19 cellular contexts compared by ENCODE assay signal in genomic region chr10:126910196-126910595, GRCh38. TPM values are rescaled to one million over a fixed set of nuclear protein-coding genes. Genes with fewer than 3 reads are reported as not detected.
"Had no signal": no experiment of that assay in that cellular context is flagged by ENCODE, and none has a peak within 500 bp of the region (broad histone marks: within the 10 kb centered on the region; RNA-seq: fewer than 3 reads in every experiment).

No MANE protein-coding gene starts in this region.

- DNase-seq: cerebellar nuclear complex; effector memory CD8-positive, alpha-beta T cell; erythroblast; glutamatergic neuron; immature natural killer cell; kidney; left cardiac atrium; naive thymus-derived CD4-positive, alpha-beta T cell; nephron progenitor cell; stimulated activated CD4-positive, alpha-beta T cell treated with anti-CD3 and anti-CD28 coated beads, Interleukin-15, amount 100 ng/mL, for 24 hours; stimulated activated CD4-positive, alpha-beta T cell treated with anti-CD3 and anti-CD28 coated beads, Interleukin-1b, Interleukin-23, amount 100 ng/mL, for 48 hours; stimulated activated CD4-positive, alpha-beta T cell treated with anti-CD3 and anti-CD28 coated beads, Interleukin-4, amount 100 ng/mL, for 24 hours; testis had no signal

- ATAC-seq: effector memory CD8-positive, alpha-beta T cell; gastroesophageal sphincter; left cardiac atrium; naive thymus-derived CD4-positive, alpha-beta T cell; sciatic nerve; stimulated activated memory B cell treated with anti-CD40 and anti-IgM and Interleukin-4, amounts not matched to agents 10 μg/mL and 1 μg/mL and 100 μg/mL, for 72 hours had no signal

- H3K9me3 ChIP-seq: gastroesophageal sphincter, neutrophil, testis, tibial nerve had no signal

- H3K4me1 ChIP-seq: testis had no signal

- H3K27ac ChIP-seq: neutrophil, spleen, testis had no signal

- H3K27me3 ChIP-seq: gastroesophageal sphincter, testis, tibial nerve had no signal

- H3K36me3 ChIP-seq: gastroesophageal sphincter, neutrophil, spleen, tibial nerve had no signal

- H3K4me3 ChIP-seq: gastroesophageal sphincter, spleen, testis, tibial nerve had no signal

RNA-seq across cellular contexts. Expression of gene DOCK1, which starts 5.0 kb away (rescaled TPM):
- polyA plus RNA-seq: naive thymus-derived CD4-positive, alpha-beta T cell had no signal
